Comparison of ENCODE assay signal across 13 cellular contexts in genomic region chr12:76450690-76451089, GRCh38.
DNase-seq lines count a peak whose midpoint lies in the region; ATAC-seq and TF ChIP-seq lines count a peak whose summit lies in the region.
"Had no signal": no experiment of that assay in that cellular context is flagged by ENCODE, and none has a peak within 500 bp of the region (broad histone marks: within the 10 kb centered on the region; RNA-seq: fewer than 3 reads in every experiment).

No MANE protein-coding gene starts in this region.

- H3K27ac ChIP-seq in lower lobe of right lung: no peak overlapping the region

- H3K4me1 Mint-ChIP-seq in stimulated activated naive B cell treated with anti-CD40 and anti-IgM and Interleukin-4, amounts not matched to agents 10 μg/mL and 1 μg/mL and 100 μg/mL, for 72 hours: peaks cover 3 to 14% of the 10 kb centered on the region in 2 donors

- H3K4me3 Mint-ChIP-seq in stimulated activated naive B cell treated with anti-CD40 and anti-IgM and Interleukin-4, amounts not matched to agents 10 μg/mL and 1 μg/mL and 100 μg/mL, for 72 hours: no peak overlapping the region
- H3K4me3 Mint-ChIP-seq: CD4-positive, alpha-beta memory T cell had no signal

- no peaks in the 10 kb centered on the region for H3K9me3 ChIP-seq in lower lobe of right lung

- H3K9me3 Mint-ChIP-seq in stimulated activated naive B cell treated with anti-CD40 and anti-IgM and Interleukin-4, amounts not matched to agents 10 μg/mL and 1 μg/mL and 100 μg/mL, for 72 hours: no peaks in the 10 kb centered on the region
- H3K9me3 Mint-ChIP-seq: CD4-positive, alpha-beta memory T cell had no signal

- in situ Hi-C loops in astrocyte of the cerebellum (cut with HindIII; ENCODE audit: low sequenced_read_pairs) (no loop called here), GM13976 (cut with MboI; ENCODE audit: low sequenced_read_pairs, unreplicated experiment) (loop anchor here (25.0 kb wide), 2 partner anchors 388 to 913 kb away; no protein-coding TSS in a partner anchor)

- ATAC-seq in lower lobe of right lung (no peak), GM18861 (IDR thresholded peaks at IDR 0.05; ENCODE audit: unreplicated experiment) (no peak)
- ATAC-seq in stimulated activated naive B cell treated with anti-CD40 and anti-IgM and Interleukin-4, amounts not matched to agents 10 μg/mL and 1 μg/mL and 100 μg/mL, for 72 hours (replicated peaks): no peak

- intact Hi-C loops in lower lobe of right lung (cut with DNase I): no loop called here

- no peak overlapping the region for H3K27ac Mint-ChIP-seq in stimulated activated naive B cell treated with anti-CD40 and anti-IgM and Interleukin-4, amounts not matched to agents 10 μg/mL and 1 μg/mL and 100 μg/mL, for 72 hours

- H3K4me1 ChIP-seq in lower lobe of right lung: peaks cover 6% of the 10 kb centered on the region

- peaks cover 3% of the 10 kb centered on the region for H3K36me3 ChIP-seq in lower lobe of right lung

- no peaks in the 10 kb centered on the region for H3K27me3 ChIP-seq in lower lobe of right lung (ENCODE audit: low read depth)

- H3K36me3 Mint-ChIP-seq in stimulated activated naive B cell treated with anti-CD40 and anti-IgM and Interleukin-4, amounts not matched to agents 10 μg/mL and 1 μg/mL and 100 μg/mL, for 72 hours: peaks cover 23 to 30% of the 10 kb centered on the region in 2 donors

- H3K4me3 ChIP-seq in astrocyte of the cerebellum (ENCODE audit: low read depth, low read length): no peak overlapping the region
- H3K4me3 ChIP-seq in lower lobe of right lung: no peak overlapping the region

- TF ChIP-seq CTCF in astrocyte of the cerebellum (IDR thresholded peaks at IDR 0.05; ENCODE audit: low read depth, low read length, missing control alignments) (no peak), GM13976 (IDR thresholded peaks at IDR 0.05; ENCODE audit: borderline replicate concordance, control extremely low read depth, extremely low read depth, insufficient read depth, missing control alignments) (no peak), lower lobe of right lung (IDR thresholded peaks at IDR 0.05) (no peak)

- peak; percentile 42 for DNase-seq in AG08395 (ENCODE audit: low spot score)
- peak; percentile 72 for DNase-seq in HPDE6-E6E7 (ENCODE audit: extremely low spot score)
- peak; percentile 70 for DNase-seq in astrocyte of the cerebellum (ENCODE audit: low read depth)
- peak; percentile 64 for DNase-seq in islet precursor cell
- DNase-seq in GM13976 (ENCODE audit: low spot score): no peak
- DNase-seq in lower lobe of right lung: no peak
- no peak for DNase-seq in stimulated activated naive B cell treated with anti-CD40 and anti-IgM and Interleukin-4, amounts not matched to agents 10 μg/mL and 1 μg/mL and 100 μg/mL, for 72 hours
- DNase-seq: CD4-positive, alpha-beta memory T cell; NCI-H1092; NCI-H774; stimulated activated CD4-positive, alpha-beta T cell treated with anti-CD3 and anti-CD28 coated beads, Interleukin-4, amount 100 ng/mL, for 4 hours; T-helper 1 cell had no signal

- no peaks in the 10 kb centered on the region for H3K27me3 Mint-ChIP-seq in stimulated activated naive B cell treated with anti-CD40 and anti-IgM and Interleukin-4, amounts not matched to agents 10 μg/mL and 1 μg/mL and 100 μg/mL, for 72 hours
- H3K27me3 Mint-ChIP-seq: CD4-positive, alpha-beta memory T cell had no signal

Comparison
In these comparisons a context has a peak if more than half of its experiments do, and no peak if none do; other contexts are left out.
1. DNase-seq: peak in AG08395 (single experiment), HPDE6-E6E7 (single experiment), astrocyte of the cerebellum (single experiment) and islet precursor cell (single experiment); none in GM13976 (single experiment), lower lobe of right lung (single experiment) and stimulated activated naive B cell treated with anti-CD40 and anti-IgM and Interleukin-4, amounts not matched to agents 10 μg/mL and 1 μg/mL and 100 μg/mL, for 72 hours (single experiment).